8 cellular contexts compared by ENCODE assay signal in genomic region chr1:21439345-21439720, GRCh38. TPM values are rescaled to one million over a fixed set of nuclear protein-coding genes. Genes with fewer than 3 reads are reported as not detected.
DNase-seq lines count a peak whose midpoint lies in the region; ATAC-seq and TF ChIP-seq lines count a peak whose summit lies in the region.

No MANE protein-coding gene starts in this region.

- no peaks in the 10 kb centered on the region for H3K9me3 ChIP-seq in stomach

- WGBS in stomach, 5 donors, result 35 to 46% (median 40%) methylated on average over 7 of the region's 7 CpGs

- H3K27me3 ChIP-seq in stomach, result peaks cover 0 to 23% (median 0%) of the 10 kb centered on the region in 3 donors

- no peak for TF ChIP-seq EP300 in stomach (IDR thresholded peaks at IDR 0.05)

- H3K4me3 ChIP-seq in stomach, result peak overlapping the region; percentile 68 to 85 (median 73)

- no peak for TF ChIP-seq CTCF in stomach (IDR thresholded peaks at IDR 0.05)

- intact Hi-C loops in stomach (cut with DNase I; ENCODE audit: low total_unique reads), result no loop called here

- H3K4me1 ChIP-seq in stomach, result peaks cover 8 to 37% (median 32%) of the 10 kb centered on the region in 4 donors

- no peak for TF ChIP-seq POLR2A in stomach (IDR thresholded peaks at IDR 0.05)

- no peaks in the 10 kb centered on the region for H3K36me3 Mint-ChIP-seq in T-helper 1 cell treated with Interleukin-12 subunit alpha and Interleukin-12 subunit beta and Interleukin-4 antibody, amounts not matched to agents 30 μg/mL and 1 μg/mL, for 36 hours (ENCODE audit: low read depth)
- H3K36me3 Mint-ChIP-seq in activated naive CD4-positive, alpha-beta T cell treated with anti-CD3 and anti-CD28 coated beads, Interleukin-2, amount 50 U/mL, for 72 hours, result no peaks in the 10 kb centered on the region
- no peaks in the 10 kb centered on the region for H3K36me3 Mint-ChIP-seq in immature natural killer cell

- no peak overlapping the region for H3K27ac Mint-ChIP-seq in T-helper 1 cell treated with Interleukin-12 subunit alpha and Interleukin-12 subunit beta and Interleukin-4 antibody, amounts not matched to agents 30 μg/mL and 1 μg/mL, for 36 hours
- peak overlapping the region; percentile 81 to 84 for H3K27ac Mint-ChIP-seq in activated naive CD4-positive, alpha-beta T cell treated with anti-CD3 and anti-CD28 coated beads, Interleukin-2, amount 50 U/mL, for 72 hours
- H3K27ac Mint-ChIP-seq in immature natural killer cell, result peak overlapping the region; percentile 44 to 88 (median 82)

- no peaks in the 10 kb centered on the region for H3K36me3 ChIP-seq in stomach

- no peaks in the 10 kb centered on the region for H3K9me3 Mint-ChIP-seq in T-helper 1 cell treated with Interleukin-12 subunit alpha and Interleukin-12 subunit beta and Interleukin-4 antibody, amounts not matched to agents 30 μg/mL and 1 μg/mL, for 36 hours
- no peaks in the 10 kb centered on the region for H3K9me3 Mint-ChIP-seq in activated naive CD4-positive, alpha-beta T cell treated with anti-CD3 and anti-CD28 coated beads, Interleukin-2, amount 50 U/mL, for 72 hours
- H3K9me3 Mint-ChIP-seq in immature natural killer cell, result no peaks in the 10 kb centered on the region

- no peak for DNase-seq in T-helper 1 cell
- DNase-seq in activated naive CD4-positive, alpha-beta T cell treated with anti-CD3 and anti-CD28 coated beads, Interleukin-2, amount 50 U/mL, for 72 hours (ENCODE audit: low spot score in 2 of 2), result no peak
- no peak for DNase-seq in immature natural killer cell
- no peak for DNase-seq in stomach
- no peak for DNase-seq in iPS-NIHi7 (ENCODE audit: extremely low spot score)
- no peak for DNase-seq in amniotic stem cell (lab: John Stamatoyannopoulos, UW)

- ATAC-seq in activated naive CD4-positive, alpha-beta T cell treated with anti-CD3 and anti-CD28 coated beads, Interleukin-2, amount 50 U/mL, for 72 hours, result no peak
- ATAC-seq in HG02852 (IDR thresholded peaks at IDR 0.05; ENCODE audit: unreplicated experiment), result no peak

- peak overlapping the region; percentile 91 for H3K4me3 Mint-ChIP-seq in T-helper 1 cell treated with Interleukin-12 subunit alpha and Interleukin-12 subunit beta and Interleukin-4 antibody, amounts not matched to agents 30 μg/mL and 1 μg/mL, for 36 hours
- peak overlapping the region; percentile 85 to 95 (median 92) for H3K4me3 Mint-ChIP-seq in immature natural killer cell

- peak overlapping the region in 4 of 5 donors; percentile 58 to 83 (median 78) for H3K27ac ChIP-seq in stomach

- peaks cover 39% of the 10 kb centered on the region for H3K27me3 Mint-ChIP-seq in T-helper 1 cell treated with Interleukin-12 subunit alpha and Interleukin-12 subunit beta and Interleukin-4 antibody, amounts not matched to agents 30 μg/mL and 1 μg/mL, for 36 hours (ENCODE audit: low read depth)
- H3K27me3 Mint-ChIP-seq in immature natural killer cell (ENCODE audit: low read depth in 3 of 3), result peaks cover 5 to 10% (median 6%) of the 10 kb centered on the region in 3 donors

- H3K4me1 Mint-ChIP-seq in T-helper 1 cell treated with Interleukin-12 subunit alpha and Interleukin-12 subunit beta and Interleukin-4 antibody, amounts not matched to agents 30 μg/mL and 1 μg/mL, for 36 hours (ENCODE audit: low read depth), result peaks cover 14% of the 10 kb centered on the region
- peaks cover 15% of the 10 kb centered on the region in 2 donors for H3K4me1 Mint-ChIP-seq in immature natural killer cell

RNA-seq across cellular contexts. Expression of gene NBPF3, which starts 0.6 kb away (rescaled TPM):
- 10 to 100 TPM in 1 of 2 donors, 1 to 10 TPM in 1; 6.4 to 10.1 TPM for total RNA-seq in activated naive CD4-positive, alpha-beta T cell treated with anti-CD3 and anti-CD28 coated beads, Interleukin-2, amount 50 U/mL, for 72 hours
- 10 to 100 TPM in 1 of 3 donors, 1 to 10 TPM in 2; 3.2 to 12.7 (median 7.0) TPM for polyA plus RNA-seq in immature natural killer cell
- total RNA-seq in stomach, result 10 to 100 TPM in 4 of 5 donors, 1 to 10 TPM in 1; 3.5 to 42.8 (median 14.8) TPM
- polyA plus RNA-seq in stomach, result 1 to 10 TPM; 1.1 to 6.1 (median 5.4) TPM
